Comparison of ENCODE assay signal across 28 cellular contexts in the genomic region with DNA sequence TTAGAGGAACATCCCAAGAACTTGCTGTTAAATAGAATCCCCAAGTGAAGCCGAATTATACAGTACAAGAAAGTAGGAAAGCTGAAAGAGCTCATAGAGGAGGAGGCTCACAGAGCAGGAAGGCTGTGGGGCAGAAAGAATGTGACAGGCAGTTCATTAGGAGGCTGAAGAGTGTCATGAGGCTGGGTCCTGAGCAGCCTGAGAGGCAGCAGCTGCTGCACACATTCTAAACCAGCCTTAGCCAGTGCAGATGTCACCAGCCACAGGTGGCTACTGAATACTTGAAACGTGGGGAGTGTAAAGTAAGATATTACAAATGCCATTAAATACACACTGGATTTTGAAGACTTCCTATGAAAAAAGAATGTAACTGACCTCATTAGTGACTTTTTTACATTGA.
DNase-seq lines count a peak whose midpoint lies in the region; ATAC-seq and TF ChIP-seq lines count a peak whose summit lies in the region.
"Had no signal": no experiment of that assay in that cellular context is flagged by ENCODE, and none has a peak within 500 bp of the region (broad histone marks: within the 10 kb centered on the region; RNA-seq: fewer than 3 reads in every experiment).

No MANE protein-coding gene starts in this region.

- WGBS in thyroid gland, 2 donors: 57 to 68% methylated on average over 2 of the region's 2 CpGs

- intact Hi-C loops in thyroid gland (cut with DNase I): no loop called here

- no peaks in the 10 kb centered on the region for H3K9me3 ChIP-seq in WERI-Rb-1 (ENCODE audit: severe bottlenecking)
- no peaks in the 10 kb centered on the region for H3K9me3 ChIP-seq in thyroid gland
- H3K9me3 ChIP-seq: A549, MG63, prostate gland, sigmoid colon, stomach, tibial artery had no signal

- no peak overlapping the region for H3K4me3 ChIP-seq in WERI-Rb-1 (ENCODE audit: low read depth, low read length)
- no peak overlapping the region for H3K4me3 ChIP-seq in thyroid gland (replicated peaks in 1 of 3)
- H3K4me3 ChIP-seq: A549, MG63, prostate gland, sigmoid colon, stomach, tibial artery had no signal

- H3K27me3 ChIP-seq in WERI-Rb-1 (ENCODE audit: insufficient read depth, low read depth, severe bottlenecking) (no peaks in the 10 kb centered on the region), thyroid gland (no peaks in the 10 kb centered on the region)
- H3K27me3 ChIP-seq: MG63, sigmoid colon, stomach, tibial artery had no signal

- no peak for TF ChIP-seq POLR2A in thyroid gland (IDR thresholded peaks at IDR 0.05)

- ATAC-seq in HG02840 (IDR thresholded peaks at IDR 0.05; ENCODE audit: low FRiP score, unreplicated experiment): no peak
- ATAC-seq: activated T-cell treated with anti-CD3 and anti-CD28 coated beads, Interleukin-2, amount 50 U/mL, for 72 hours; effector memory CD8-positive, alpha-beta T cell; PC-3 had no signal

- H3K27ac ChIP-seq in WERI-Rb-1 (peak overlapping the region; percentile 68), caudate nucleus (ENCODE audit: low read depth, low read length) (no peak overlapping the region), thyroid gland (no peak overlapping the region)
- H3K27ac ChIP-seq: A549, prostate gland, sigmoid colon, stomach, tibial artery had no signal

- H3K36me3 ChIP-seq in WERI-Rb-1: no peaks in the 10 kb centered on the region
- no peaks in the 10 kb centered on the region for H3K36me3 ChIP-seq in thyroid gland
- H3K36me3 ChIP-seq: MG63, prostate gland, sigmoid colon, stomach, tibial artery had no signal

- H3K4me1 ChIP-seq in thyroid gland: no peaks in the 10 kb centered on the region
- H3K4me1 ChIP-seq: A549, prostate gland, sigmoid colon, stomach, tibial artery had no signal

- no peak for TF ChIP-seq CTCF in WERI-Rb-1 (IDR thresholded peaks at IDR 0.05; ENCODE audit: low read depth, low read length)
- no peak for TF ChIP-seq CTCF in thyroid gland (IDR thresholded peaks at IDR 0.05)

- DNase-seq in NCI-H748 (lab: John Stamatoyannopoulos, UW; ENCODE audit: unreplicated experiment) (peak; percentile 9), NCI-H748 treated with DMSO at 0.1 percent for 48 hours (lab: John Stamatoyannopoulos, UW) (no peak), NCI-H524 (lab: John Stamatoyannopoulos, UW) (peak; percentile 81 to 92), WERI-Rb-1 (peak; percentile 78), retina (peak; percentile 63), caudate nucleus (lab: John Stamatoyannopoulos, UW) (no peak), thyroid gland (no peak)
- DNase-seq: activated CD4-positive, alpha-beta memory T cell treated with anti-CD3 and anti-CD28 coated beads for 36 hours; activated CD4-positive, alpha-beta T cell treated with anti-CD3 and anti-CD28 coated beads for 1 hour; activated naive CD4-positive, alpha-beta T cell; activated T-cell treated with anti-CD3 and anti-CD28 coated beads, Interleukin-2, amount 50 U/mL, for 72 hours; CD4-positive, alpha-beta T cell; effector memory CD8-positive, alpha-beta T cell; erythroblast; H7; head of caudate nucleus; KG1; MG63; naive B cell; PC-3; sigmoid colon; stimulated activated CD4-positive, alpha-beta T cell treated with anti-CD3 and anti-CD28 coated beads, Interleukin-4, amount 100 ng/mL, for 1 hour; stomach; T-helper 2 cell; tibial artery had no signal

Comparison
In these comparisons a context has a peak if more than half of its experiments do, and no peak if none do; other contexts are left out.
1. DNase-seq: peak in NCI-H748 (single experiment), NCI-H524 (2 of 2), WERI-Rb-1 (single experiment) and retina (single experiment); none in NCI-H748 treated with DMSO at 0.1 percent for 48 hours (single experiment), caudate nucleus (0 of 61) and thyroid gland (0 of 2).